In the genomic region with DNA sequence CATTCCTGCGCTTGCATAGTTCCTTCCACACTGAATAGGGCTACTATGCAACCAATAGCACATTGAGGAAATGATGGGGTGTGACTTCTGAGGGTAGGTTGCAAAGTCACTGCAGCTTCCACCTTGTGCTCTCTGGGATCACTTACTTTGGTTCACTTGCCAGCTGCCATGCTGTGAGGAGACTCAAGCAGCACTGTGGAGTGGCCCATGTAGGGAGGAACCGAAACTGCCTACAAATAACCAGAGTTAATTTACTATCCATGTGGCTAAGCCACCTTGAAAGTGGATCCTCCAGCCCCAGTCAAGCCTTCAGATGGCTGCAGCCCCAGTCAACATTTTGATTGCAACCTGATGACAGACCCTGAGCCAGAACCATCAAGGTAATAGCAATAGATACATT, we compare ENCODE assay signal across 15 cellular contexts.
DNase-seq lines count a peak whose midpoint lies in the region; ATAC-seq and TF ChIP-seq lines count a peak whose summit lies in the region.
"Had no signal": no experiment of that assay in that cellular context is flagged by ENCODE, and none has a peak within 500 bp of the region (broad histone marks: within the 10 kb centered on the region; RNA-seq: fewer than 3 reads in every experiment).

No MANE protein-coding gene starts in this region.

- CTCF ChIA-PET in SK-N-SH (lab: Yijun Ruan, JAX): no interaction called here

- no peak overlapping the region for H2AFZ ChIP-seq in SK-N-SH (ENCODE audit: low read depth)
- H2AFZ ChIP-seq: GM23338 had no signal

- H3K4me1 ChIP-seq in SK-N-SH (ENCODE audit: control insufficient read depth in 1 of 2, insufficient read depth in 2 of 2, low read depth in 1 of 2, low read length in 1 of 2) (peaks cover 0 to 10% of the 10 kb centered on the region in 2 experiments; a peak in 1 of 4 replicates), esophagus squamous epithelium (peaks cover 0 to 15% (median 0%) of the 10 kb centered on the region in 3 donors)
- H3K4me1 ChIP-seq: BLaER1 had no signal

- ATAC-seq in SK-N-SH treated with all-trans-retinoic acid at 6 μM for 48 hours: no peak
- ATAC-seq: GM23338 had no signal

- H3K4me3 ChIP-seq in SK-N-SH (ENCODE audit: low read depth in 2 of 2, low read length in 1 of 2) (no peak overlapping the region), esophagus squamous epithelium (no peak overlapping the region)
- H3K4me3 ChIP-seq: BLaER1, GM23338 had no signal

- H3K9ac ChIP-seq in SK-N-SH: no peak overlapping the region
- H3K9ac ChIP-seq: BLaER1 had no signal

- H4K20me1 ChIP-seq in SK-N-SH (ENCODE audit: insufficient read depth): no peaks in the 10 kb centered on the region
- H4K20me1 ChIP-seq: BLaER1 had no signal

- TF ChIP-seq EP300 in SK-N-SH (IDR thresholded peaks at IDR 0.05; ENCODE audit: borderline replicate concordance in 1 of 2, low read depth in 1 of 2, low read length in 1 of 2): no peak

- intact Hi-C loops in esophagus squamous epithelium (cut with DNase I): no loop called here

- TF ChIP-seq CTCF in SK-N-SH (IDR thresholded peaks at IDR 0.05) (no peak), esophagus squamous epithelium (IDR thresholded peaks at IDR 0.05) (no peak)

- H3K27ac ChIP-seq in SK-N-SH (ENCODE audit: low read depth in 2 of 2, low read length in 1 of 2): no peak overlapping the region
- no peak overlapping the region for H3K27ac ChIP-seq in esophagus squamous epithelium
- H3K27ac ChIP-seq: 22Rv1, BLaER1 had no signal

- H3K9me3 ChIP-seq in SK-N-SH: no peaks in the 10 kb centered on the region
- peaks cover 0 to 12% (median 10%) of the 10 kb centered on the region in 3 donors for H3K9me3 ChIP-seq in esophagus squamous epithelium

- POLR2A ChIA-PET in SK-N-SH (lab: Yijun Ruan, JAX): no interaction called here

- TF ChIP-seq POLR2A in esophagus squamous epithelium (IDR thresholded peaks at IDR 0.05): no peak

- H3K27me3 ChIP-seq in SK-N-SH (ENCODE audit: insufficient read depth): no peaks in the 10 kb centered on the region
- peaks cover 0 to 10% (median 0%) of the 10 kb centered on the region in 4 donors for H3K27me3 ChIP-seq in esophagus squamous epithelium
- H3K27me3 ChIP-seq: BLaER1 had no signal

- 23% methylated on average over 2 of the region's 2 CpGs for WGBS in SK-N-SH (ENCODE audit: low lambda C conversion rate)
- WGBS in esophagus squamous epithelium, 2 donors: 100% methylated on average over 1 to 2 of the region's 2 CpGs

- H3K4me2 ChIP-seq in SK-N-SH: no peak overlapping the region
- H3K4me2 ChIP-seq: BLaER1, GM23338 had no signal

- DNase-seq in SK-N-SH (no peak), MV-4-11 (lab: John Stamatoyannopoulos, UW) (peak; percentile 16), RPMI8226 (peak; percentile 6), 8988T (no peak), esophagus squamous epithelium (lab: John Stamatoyannopoulos, UW) (no peak), germinal center (ENCODE audit: low spot score) (no peak)
- DNase-seq: CD4-positive, alpha-beta memory T cell; DMS153; DMS79; GF-D8; HCEC 1CT had no signal

- H3K79me2 ChIP-seq in SK-N-SH (ENCODE audit: insufficient read depth): no peaks in the 10 kb centered on the region

- TF ChIP-seq RAD21 in SK-N-SH (IDR thresholded peaks at IDR 0.05; ENCODE audit: low read length): no peak

- H3K9me2 ChIP-seq in SK-N-SH: no peaks in the 10 kb centered on the region

- H3K36me3 ChIP-seq in SK-N-SH (replicated peaks in 1 of 2; ENCODE audit: control insufficient read depth in 1 of 2, insufficient read depth in 2 of 2, low read length in 1 of 2): no peaks in the 10 kb centered on the region
- H3K36me3 ChIP-seq in esophagus squamous epithelium: no peaks in the 10 kb centered on the region
- H3K36me3 ChIP-seq: BLaER1 had no signal

- H3F3A ChIP-seq in SK-N-SH (replicated peaks; ENCODE audit: insufficient read depth): no peaks in the 10 kb centered on the region

TF ChIP-seq in SK-N-SH treated with all-trans-retinoic acid at 6 μM for 48 hours, 23 proteins besides CTCF, POLR2A, EP300 and RAD21:
- peak; percentile 77; the same call in 1 of the 2 replicates for TF ChIP-seq ZNF565 (CRISPR knock-in tag; conservative IDR thresholded peaks at IDR 0.05; ENCODE audit: low read depth)
- TF ChIP-seq ZNF8 (CRISPR knock-in tag; IDR thresholded peaks at IDR 0.05): no peak

TF ChIP-seq in SK-N-SH, 30 proteins besides CTCF, POLR2A, EP300 and RAD21:
- TF ChIP-seq POLR2AphosphoS5 (IDR thresholded peaks at IDR 0.05; ENCODE audit: low read depth, low read length) (no peak), FOXJ3 (CRISPR knock-in tag; IDR thresholded peaks at IDR 0.05) (no peak), NRF1 (IDR thresholded peaks at IDR 0.05; ENCODE audit: low read depth, low read length) (no peak), ELF1 (IDR thresholded peaks at IDR 0.05) (no peak), MEF2A (IDR thresholded peaks at IDR 0.05; ENCODE audit: borderline replicate concordance, low read depth) (no peak), TAF1 (IDR thresholded peaks at IDR 0.05; ENCODE audit: borderline replicate concordance, low read depth, low read length) (no peak), MXI1 (IDR thresholded peaks at IDR 0.05; ENCODE audit: low read depth, low read length) (no peak), EZH2phosphoT487 (IDR thresholded peaks at IDR 0.05; ENCODE audit: borderline replicate concordance, low read depth) (no peak), RCOR1 (IDR thresholded peaks at IDR 0.05; ENCODE audit: low read length) (no peak)
- TF ChIP-seq, protein P1, sequence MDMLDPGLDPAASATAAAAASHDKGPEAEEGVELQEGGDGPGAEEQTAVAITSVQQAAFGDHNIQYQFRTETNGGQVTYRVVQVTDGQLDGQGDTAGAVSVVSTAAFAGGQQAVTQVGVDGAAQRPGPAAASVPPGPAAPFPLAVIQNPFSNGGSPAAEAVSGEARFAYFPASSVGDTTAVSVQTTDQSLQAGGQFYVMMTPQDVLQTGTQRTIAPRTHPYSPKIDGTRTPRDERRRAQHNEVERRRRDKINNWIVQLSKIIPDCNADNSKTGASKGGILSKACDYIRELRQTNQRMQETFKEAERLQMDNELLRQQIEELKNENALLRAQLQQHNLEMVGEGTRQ (IDR thresholded peaks at IDR 0.05; ENCODE audit: borderline replicate concordance, low read depth, low read length): no peak
- TF ChIP-seq, protein P2, sequence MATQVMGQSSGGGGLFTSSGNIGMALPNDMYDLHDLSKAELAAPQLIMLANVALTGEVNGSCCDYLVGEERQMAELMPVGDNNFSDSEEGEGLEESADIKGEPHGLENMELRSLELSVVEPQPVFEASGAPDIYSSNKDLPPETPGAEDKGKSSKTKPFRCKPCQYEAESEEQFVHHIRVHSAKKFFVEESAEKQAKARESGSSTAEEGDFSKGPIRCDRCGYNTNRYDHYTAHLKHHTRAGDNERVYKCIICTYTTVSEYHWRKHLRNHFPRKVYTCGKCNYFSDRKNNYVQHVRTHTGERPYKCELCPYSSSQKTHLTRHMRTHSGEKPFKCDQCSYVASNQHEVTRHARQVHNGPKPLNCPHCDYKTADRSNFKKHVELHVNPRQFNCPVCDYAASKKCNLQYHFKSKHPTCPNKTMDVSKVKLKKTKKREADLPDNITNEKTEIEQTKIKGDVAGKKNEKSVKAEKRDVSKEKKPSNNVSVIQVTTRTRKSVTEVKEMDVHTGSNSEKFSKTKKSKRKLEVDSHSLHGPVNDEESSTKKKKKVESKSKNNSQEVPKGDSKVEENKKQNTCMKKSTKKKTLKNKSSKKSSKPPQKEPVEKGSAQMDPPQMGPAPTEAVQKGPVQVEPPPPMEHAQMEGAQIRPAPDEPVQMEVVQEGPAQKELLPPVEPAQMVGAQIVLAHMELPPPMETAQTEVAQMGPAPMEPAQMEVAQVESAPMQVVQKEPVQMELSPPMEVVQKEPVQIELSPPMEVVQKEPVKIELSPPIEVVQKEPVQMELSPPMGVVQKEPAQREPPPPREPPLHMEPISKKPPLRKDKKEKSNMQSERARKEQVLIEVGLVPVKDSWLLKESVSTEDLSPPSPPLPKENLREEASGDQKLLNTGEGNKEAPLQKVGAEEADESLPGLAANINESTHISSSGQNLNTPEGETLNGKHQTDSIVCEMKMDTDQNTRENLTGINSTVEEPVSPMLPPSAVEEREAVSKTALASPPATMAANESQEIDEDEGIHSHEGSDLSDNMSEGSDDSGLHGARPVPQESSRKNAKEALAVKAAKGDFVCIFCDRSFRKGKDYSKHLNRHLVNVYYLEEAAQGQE (IDR thresholded peaks at IDR 0.05; ENCODE audit: low read depth, low read length): no peak

Comparison
In these comparisons a context has a peak if more than half of its experiments do, and no peak if none do; other contexts are left out.
1. DNase-seq: peak in MV-4-11 (single experiment) and RPMI8226 (single experiment); none in SK-N-SH (single experiment), 8988T (single experiment), esophagus squamous epithelium (single experiment) and germinal center (single experiment).